Comparison of ENCODE assay signal across 15 cellular contexts in genomic region chr1:244841274-244841927, GRCh38. TPM values are rescaled to one million over a fixed set of nuclear protein-coding genes. Genes with fewer than 3 reads are reported as not detected.
DNase-seq lines count a peak whose midpoint lies in the region; ATAC-seq, FAIRE-seq and TF ChIP-seq lines count a peak whose summit lies in the region.
"Had no signal": no experiment of that assay in that cellular context is flagged by ENCODE, and none has a peak within 500 bp of the region (broad histone marks: within the 10 kb centered on the region; RNA-seq: fewer than 3 reads in every experiment).

No MANE protein-coding gene starts in this region.

- no peak for TF ChIP-seq CTCF in DOHH2 (IDR thresholded peaks at IDR 0.05; ENCODE audit: low read depth, low read length, poor library complexity, severe bottlenecking)
- no peak for TF ChIP-seq CTCF in kidney (IDR thresholded peaks at IDR 0.05; ENCODE audit: borderline replicate concordance, extremely low read depth, insufficient read depth)
- TF ChIP-seq CTCF in smooth muscle cell (IDR thresholded peaks at IDR 0.05; ENCODE audit: borderline replicate concordance, insufficient read depth, poor library complexity, severe bottlenecking): no peak

- no peaks in the 10 kb centered on the region; the same call in 1 of the 2 replicates for H4K20me1 ChIP-seq in DOHH2 (ENCODE audit: control insufficient read depth, insufficient read depth, low read depth, low read length)
- H4K20me1 ChIP-seq in smooth muscle cell (ENCODE audit: low read depth): peaks cover 20% of the 10 kb centered on the region

- ATAC-seq in GM21528 (IDR thresholded peaks at IDR 0.05; ENCODE audit: low FRiP score, unreplicated experiment): no peak
- ATAC-seq: naive thymus-derived CD8-positive, alpha-beta T cell had no signal

- H3K9me3 ChIP-seq in DOHH2 (ENCODE audit: control insufficient read depth, insufficient read depth, low read length) (no peaks in the 10 kb centered on the region), SK-N-MC (ENCODE audit: low read depth, low read length) (no peaks in the 10 kb centered on the region), kidney (ENCODE audit: control insufficient read depth in 1 of 2, low read length in 2 of 2) (no peaks in the 10 kb centered on the region), smooth muscle cell (replicated peaks; ENCODE audit: low read depth) (no peaks in the 10 kb centered on the region)
- H3K9me3 ChIP-seq: Caco-2, testis had no signal

- H2AFZ ChIP-seq in smooth muscle cell (ENCODE audit: low read depth): no peak overlapping the region

- intact Hi-C loops in kidney (cut with DNase I): no loop called here

- H3F3A ChIP-seq in DOHH2 (ENCODE audit: control insufficient read depth, insufficient read depth) (peaks cover 85% of the 10 kb centered on the region), smooth muscle cell (ENCODE audit: low read depth) (peaks cover 63% of the 10 kb centered on the region)

- no peaks in the 10 kb centered on the region for H3K9me2 ChIP-seq in DOHH2 (replicated peaks; ENCODE audit: control insufficient read depth, low read length)

- H3K4me1 ChIP-seq in DOHH2 (ENCODE audit: control insufficient read depth, low read length) (peaks cover 43% of the 10 kb centered on the region), kidney (ENCODE audit: control insufficient read depth in 1 of 2, insufficient read depth in 1 of 2, low read depth in 1 of 2, low read length in 2 of 2) (peaks cover 11 to 26% of the 10 kb centered on the region in 2 donors), smooth muscle cell (ENCODE audit: low read depth) (peaks cover 14% of the 10 kb centered on the region)

- H3K27ac ChIP-seq in DOHH2 (ENCODE audit: low read depth, low read length) (no peak overlapping the region), SK-N-MC (peak overlapping the region; percentile 88), kidney (ENCODE audit: low read depth in 2 of 2, low read length in 2 of 2) (peak overlapping the region in 1 of 2 donors; percentile 19), smooth muscle cell (ENCODE audit: low read depth) (peak overlapping the region; percentile 56)
- H3K27ac ChIP-seq: testis had no signal

- peak; percentile 33 for FAIRE-seq in kidney (lab: Jason Lieb, UNC)

- WGBS in smooth muscle cell (ENCODE audit: low lambda C conversion rate): 98% methylated on average over 9 of the region's 9 CpGs

- H3K4me2 ChIP-seq in DOHH2 (ENCODE audit: low read length) (peak overlapping the region; percentile 91; the same call in 1 of the 2 replicates), smooth muscle cell (no peak overlapping the region)

- H3K4me3 ChIP-seq in DOHH2 (ENCODE audit: low read length) (no peak overlapping the region), SK-N-MC (no peak overlapping the region), kidney (ENCODE audit: low read length in 2 of 2) (peak overlapping the region in 1 of 2 donors; percentile 6), smooth muscle cell (no peak overlapping the region)
- H3K4me3 ChIP-seq: skin epidermis, testis had no signal

- H3K79me2 ChIP-seq in DOHH2 (ENCODE audit: control insufficient read depth, low read length) (peaks cover 69% of the 10 kb centered on the region), smooth muscle cell (ENCODE audit: low read depth) (peaks cover 77% of the 10 kb centered on the region)

- no peaks in the 10 kb centered on the region for H3K27me3 ChIP-seq in DOHH2 (ENCODE audit: control insufficient read depth, low read length)
- H3K27me3 ChIP-seq in smooth muscle cell (ENCODE audit: low read depth): no peaks in the 10 kb centered on the region
- H3K27me3 ChIP-seq: testis had no signal

- DNase-seq in SK-N-MC (ENCODE audit: low read depth, low spot score): no peak
- DNase-seq in kidney: no peak
- DNase-seq in smooth muscle cell (lab: John Stamatoyannopoulos, UW; ENCODE audit: unreplicated experiment): no peak
- DNase-seq in cerebellum (ENCODE audit: low spot score): no peak
- DNase-seq in activated CD4-positive, CD25-positive, alpha-beta regulatory T cell (lab: John Stamatoyannopoulos, UW): no peak
- DNase-seq: activated CD8-positive, alpha-beta memory T cell treated with anti-CD3 and anti-CD28 coated beads, Interleukin-2, amount 50 U/mL, for 4 hours; anterior cingulate cortex; Caco-2; KBM-7; naive thymus-derived CD8-positive, alpha-beta T cell; NCI-H524 treated with DMSO at 0.1 percent for 48 hours; testis had no signal

- H3K36me3 ChIP-seq in DOHH2 (ENCODE audit: control insufficient read depth, low read length): peaks cover 98% of the 10 kb centered on the region
- H3K36me3 ChIP-seq in SK-N-MC (ENCODE audit: insufficient read depth, low read length): peaks cover 75% of the 10 kb centered on the region
- peaks cover 10 to 28% of the 10 kb centered on the region in 2 donors for H3K36me3 ChIP-seq in kidney (ENCODE audit: control insufficient read depth in 1 of 2, insufficient read depth in 2 of 2, low read length in 2 of 2)
- H3K36me3 ChIP-seq in smooth muscle cell (ENCODE audit: low read depth): peaks cover 22% of the 10 kb centered on the region

- no peak overlapping the region for H3K9ac ChIP-seq in SK-N-MC (ENCODE audit: insufficient read length)
- no peak overlapping the region for H3K9ac ChIP-seq in kidney (ENCODE audit: low read length in 2 of 2)
- no peak overlapping the region for H3K9ac ChIP-seq in smooth muscle cell (ENCODE audit: low read depth)

RNA-seq across cellular contexts. Expression of gene COX20, which starts 5.9 kb away (rescaled TPM):
- total RNA-seq in kidney (45.4 TPM), smooth muscle cell (11.1 and 14.7 TPM in 2 replicates), cerebellum (65.5 TPM)
- polyA plus RNA-seq in kidney (ENCODE audit: insufficient read depth, low read depth, low replicate concordance) (171 TPM), smooth muscle cell (37.2 and 56.7 TPM in 2 replicates)

RNA-seq across cellular contexts. Expression of gene HNRNPU, which starts 22.9 kb away (rescaled TPM):
- total RNA-seq in kidney: 329 TPM
- polyA plus RNA-seq in kidney (ENCODE audit: insufficient read depth, low read depth, low replicate concordance): 153 TPM
- 241 and 286 TPM in 2 replicates for total RNA-seq in smooth muscle cell
- polyA plus RNA-seq in smooth muscle cell: 198 and 236 TPM in 2 replicates
- 402 TPM for total RNA-seq in cerebellum
